ENCODE assay signal across 10 cellular contexts in the genomic region with DNA sequence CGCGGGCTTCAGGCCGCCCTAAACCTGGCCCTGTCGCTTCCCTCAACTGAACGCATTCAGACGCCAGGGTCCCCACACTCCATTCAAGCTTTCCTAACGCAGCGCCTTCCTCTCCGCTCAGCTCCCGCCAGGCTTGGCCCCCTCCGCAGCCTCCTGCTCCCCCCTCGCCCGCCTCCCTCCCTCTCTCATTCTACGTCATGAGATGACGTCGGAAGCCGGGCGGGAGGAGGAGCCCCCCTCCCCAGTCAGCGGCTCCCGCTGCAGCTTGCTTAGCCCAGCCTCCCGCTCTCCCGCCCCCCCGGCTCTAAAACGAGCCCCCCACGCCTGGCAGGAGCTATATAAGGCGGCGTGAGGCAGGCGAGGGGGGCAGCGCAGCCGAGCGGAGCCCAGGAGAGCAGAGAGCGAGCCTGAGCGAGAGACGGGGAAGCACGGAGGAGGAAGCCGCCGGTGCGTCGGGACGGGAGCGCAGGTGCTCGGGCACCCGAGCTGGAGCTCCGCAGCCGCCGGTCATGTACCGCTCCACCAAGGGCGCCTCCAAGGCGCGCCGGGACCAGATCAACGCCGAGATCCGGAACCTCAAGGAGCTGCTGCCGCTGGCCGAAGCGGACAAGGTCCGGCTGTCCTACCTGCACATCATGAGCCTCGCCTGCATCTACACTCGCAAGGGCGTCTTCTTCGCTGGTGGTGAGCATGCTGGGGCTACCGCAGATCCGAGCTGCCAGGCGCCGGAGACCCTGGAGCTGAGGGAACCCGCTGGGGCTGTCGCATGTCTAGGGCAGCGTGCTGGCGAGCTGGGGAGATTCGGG. TPM values are rescaled to one million over a fixed set of nuclear protein-coding genes. Genes with fewer than 3 reads are reported as not detected.
A peak's percentile ranks its signal among the peaks of the same experiment; 100 is the strongest.
DNase-seq lines count a peak whose midpoint lies in the region; ATAC-seq and TF ChIP-seq lines count a peak whose summit lies in the region.
"Had no signal": no experiment of that assay in that cellular context is flagged by ENCODE, and none has a peak within 500 bp of the region (broad histone marks: within the 10 kb centered on the region; RNA-seq: fewer than 3 reads in every experiment).

A gene (plus strand): TSS at position 365 of the 806 bp plus-strand sequence. CDS start 145 bp downstream, at position 510.

- DNase-seq in DMS153 (lab: John Stamatoyannopoulos, UW), result peak; percentile 59
- DNase-seq in NCI-H1092 treated with DMSO at 0.1 percent for 48 hours (lab: John Stamatoyannopoulos, UW), result peak; percentile 90
- DNase-seq in amygdala (lab: John Stamatoyannopoulos, UW), result peak in 37 of 56 donors; percentile 7 to 75 (median 31)
- peak; percentile 36 for DNase-seq in middle frontal gyrus (ENCODE audit: extremely low spot score, low spot score)
- no peak for DNase-seq in RKO (ENCODE audit: low spot score)
- DNase-seq in vagina (ENCODE audit: extremely low spot score in 2 of 2), result no peak

- H3K27ac ChIP-seq in vagina, result no peak within 1 kb of the TSS
- H3K27ac ChIP-seq: hepatocyte had no signal

- TF ChIP-seq CTCF in vagina (IDR thresholded peaks at IDR 0.05), result no peak

- H3K4me1 ChIP-seq in vagina, result peaks cover 10% of the 10 kb centered on the region

- intact Hi-C loops in vagina (cut with DNase I), result no loop called here

- no peaks in the 10 kb centered on the region for H3K9me3 ChIP-seq in vagina

- no peaks in the 10 kb centered on the region for H3K36me3 ChIP-seq in vagina

- no peak for TF ChIP-seq POLR2A in vagina (IDR thresholded peaks at IDR 0.05)

- ATAC-seq in HG03432 (IDR thresholded peaks at IDR 0.05; ENCODE audit: unreplicated experiment) (no peak), GM19023 (IDR thresholded peaks at IDR 0.05; ENCODE audit: unreplicated experiment) (no peak)

- H3K27me3 ChIP-seq in vagina, result no peaks in the 10 kb centered on the region

- no peak within 1 kb of the TSS for H3K4me3 ChIP-seq in vagina
- H3K4me3 ChIP-seq: hepatocyte had no signal

RNA-seq across cellular contexts. Expression of the gene that starts here (rescaled TPM):
- not detected for total RNA-seq in vagina
- total RNA-seq: hepatocyte, MCF 10A had no signal

Comparison
In these comparisons a context has a peak if more than half of its experiments do, and no peak if none do; other contexts are left out.
1. DNase-seq: peak in DMS153 (single experiment), NCI-H1092 treated with DMSO at 0.1 percent for 48 hours (single experiment), amygdala (37 of 56) and middle frontal gyrus (single experiment); none in RKO (single experiment) and vagina (0 of 2).